Comparison of ENCODE assay signal across 9 cellular contexts in the genomic region with DNA sequence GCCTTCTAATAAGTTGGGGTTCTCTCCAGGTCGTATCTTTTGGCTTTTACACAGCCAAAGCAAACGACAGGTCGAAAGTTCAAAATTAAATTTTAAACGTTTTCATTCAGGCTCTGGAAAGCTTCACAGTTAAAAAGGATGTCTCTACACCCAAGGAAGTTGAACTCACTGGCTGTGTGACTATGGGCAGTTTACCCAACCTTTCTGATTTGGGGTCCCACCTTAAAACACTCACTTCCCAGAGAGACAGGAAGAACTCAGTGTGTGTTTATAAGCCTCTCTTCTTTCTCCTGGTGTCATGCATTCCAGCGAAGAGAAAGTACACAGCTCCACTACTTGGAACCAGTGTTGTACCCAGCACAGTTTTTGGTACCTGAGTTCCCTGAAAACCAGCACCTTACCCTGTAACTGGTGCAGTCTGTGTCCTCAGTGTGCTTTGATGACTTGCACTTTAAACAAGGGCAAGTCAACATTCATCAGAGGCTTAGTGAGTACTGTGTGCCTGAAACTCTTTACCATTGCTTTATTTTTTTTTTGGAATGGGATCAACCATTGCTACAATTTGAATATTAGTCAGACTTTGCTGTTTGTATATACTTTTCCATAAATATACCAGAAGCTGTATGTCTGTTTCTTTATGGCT. TPM values are rescaled to one million over a fixed set of nuclear protein-coding genes. Genes with fewer than 3 reads are reported as not detected.
DNase-seq lines count a peak whose midpoint lies in the region; ATAC-seq and TF ChIP-seq lines count a peak whose summit lies in the region.
"Had no signal": no experiment of that assay in that cellular context is flagged by ENCODE, and none has a peak within 500 bp of the region (broad histone marks: within the 10 kb centered on the region; RNA-seq: fewer than 3 reads in every experiment).

No MANE protein-coding gene starts in this region.

- H3K9me3 ChIP-seq in CD4-positive, CD25-positive, alpha-beta regulatory T cell (ENCODE audit: control insufficient read depth in 2 of 2, low read length in 2 of 2), result no peaks in the 10 kb centered on the region
- H3K9me3 ChIP-seq in HUES64 (ENCODE audit: insufficient read depth, low read depth, low read length), result no peaks in the 10 kb centered on the region
- H3K9me3 ChIP-seq: upper lobe of right lung had no signal

- WGBS in HUES64, result 72% methylated on average over 5 of the region's 5 CpGs

- peak overlapping the region; percentile 41; the same call in 1 of the 2 replicates for H3K9ac ChIP-seq in HUES64 (ENCODE audit: low read depth, low read length)

- H3K4me1 ChIP-seq in CD4-positive, CD25-positive, alpha-beta regulatory T cell (ENCODE audit: control insufficient read depth, insufficient read depth, low read length, poor library complexity, severe bottlenecking), result peaks cover 28% of the 10 kb centered on the region
- H3K4me1 ChIP-seq in HUES64 (ENCODE audit: insufficient read depth, low read length), result peaks cover 12% of the 10 kb centered on the region; the same call in 1 of the 2 replicates

- H3K36me3 ChIP-seq in CD4-positive, CD25-positive, alpha-beta regulatory T cell (ENCODE audit: control insufficient read depth, insufficient read depth, low read length), result peaks cover 10% of the 10 kb centered on the region
- H3K36me3 ChIP-seq in HUES64 (ENCODE audit: insufficient read depth, low read length), result peaks cover 25% of the 10 kb centered on the region

- H3K27me3 ChIP-seq in CD4-positive, CD25-positive, alpha-beta regulatory T cell (ENCODE audit: control insufficient read depth, insufficient read depth, low read length), result no peaks in the 10 kb centered on the region
- H3K27me3 ChIP-seq in HUES64 (ENCODE audit: insufficient read depth, low read length), result no peaks in the 10 kb centered on the region
- H3K27me3 ChIP-seq: upper lobe of right lung had no signal

- no peak overlapping the region for H3K4me3 ChIP-seq in CD4-positive, CD25-positive, alpha-beta regulatory T cell (ENCODE audit: low read depth, low read length)
- peak overlapping the region; percentile 98 for H3K4me3 ChIP-seq in HUES64 (ENCODE audit: low read length)

- H3K27ac ChIP-seq in CD4-positive, CD25-positive, alpha-beta regulatory T cell (ENCODE audit: insufficient read depth, low read length, poor library complexity, severe bottlenecking), result no peak overlapping the region
- no peak overlapping the region for H3K27ac ChIP-seq in HUES64 (ENCODE audit: low read depth, low read length)
- H3K27ac ChIP-seq: upper lobe of right lung had no signal

- H3K36me3 Mint-ChIP-seq in CD4-positive, CD25-positive, alpha-beta regulatory T cell, result peaks cover 19% of the 10 kb centered on the region
- H3K36me3 Mint-ChIP-seq in activated naive CD8-positive, alpha-beta T cell treated with anti-CD3 and anti-CD28 coated beads, Interleukin-2, amount 50 U/mL, for 24 hours (ENCODE audit: low read depth), result peaks cover 29% of the 10 kb centered on the region
- H3K36me3 Mint-ChIP-seq in mesothelial cell of epicardium, result peaks cover 9% of the 10 kb centered on the region

- peak overlapping the region in 2 of 3 donors; percentile 18 to 38 for H3K27ac Mint-ChIP-seq in CD4-positive, CD25-positive, alpha-beta regulatory T cell
- no peak overlapping the region for H3K27ac Mint-ChIP-seq in activated naive CD8-positive, alpha-beta T cell treated with anti-CD3 and anti-CD28 coated beads, Interleukin-2, amount 50 U/mL, for 24 hours
- H3K27ac Mint-ChIP-seq in mesothelial cell of epicardium, result no peak overlapping the region

- no peak for ATAC-seq in CD4-positive, CD25-positive, alpha-beta regulatory T cell (ENCODE audit: low read depth in 2 of 2)
- no peak for ATAC-seq in activated naive CD8-positive, alpha-beta T cell treated with anti-CD3 and anti-CD28 coated beads, Interleukin-2, amount 50 U/mL, for 24 hours
- no peak for ATAC-seq in GM19351 (IDR thresholded peaks at IDR 0.05; ENCODE audit: unreplicated experiment)
- ATAC-seq: upper lobe of right lung had no signal

- DNase-seq in CD4-positive, CD25-positive, alpha-beta regulatory T cell, result peak in 1 of 3 donors; percentile 85
- no peak for DNase-seq in activated naive CD8-positive, alpha-beta T cell treated with anti-CD3 and anti-CD28 coated beads, Interleukin-2, amount 50 U/mL, for 24 hours
- DNase-seq in mesothelial cell of epicardium (ENCODE audit: low spot score in 2 of 2, unreplicated experiment in 2 of 2), result no peak
- DNase-seq in NCI-H1694 treated with DMSO at 0.1 percent for 48 hours (lab: John Stamatoyannopoulos, UW), result no peak
- DNase-seq in cerebellar cortex (ENCODE audit: low spot score), result no peak
- DNase-seq in GM19240 (ENCODE audit: insufficient read length, low spot score), result no peak
- DNase-seq: upper lobe of right lung had no signal

- no peak for TF ChIP-seq CTCF in mesothelial cell of epicardium (IDR thresholded peaks at IDR 0.05; ENCODE audit: unreplicated experiment)

- peaks cover 6 to 51% (median 28%) of the 10 kb centered on the region in 4 donors for H3K4me1 Mint-ChIP-seq in CD4-positive, CD25-positive, alpha-beta regulatory T cell
- peaks cover 38% of the 10 kb centered on the region for H3K4me1 Mint-ChIP-seq in activated naive CD8-positive, alpha-beta T cell treated with anti-CD3 and anti-CD28 coated beads, Interleukin-2, amount 50 U/mL, for 24 hours
- peaks cover 13% of the 10 kb centered on the region for H3K4me1 Mint-ChIP-seq in mesothelial cell of epicardium

- H3K27me3 Mint-ChIP-seq in CD4-positive, CD25-positive, alpha-beta regulatory T cell, result no peaks in the 10 kb centered on the region
- no peaks in the 10 kb centered on the region for H3K27me3 Mint-ChIP-seq in activated naive CD8-positive, alpha-beta T cell treated with anti-CD3 and anti-CD28 coated beads, Interleukin-2, amount 50 U/mL, for 24 hours
- no peaks in the 10 kb centered on the region for H3K27me3 Mint-ChIP-seq in mesothelial cell of epicardium (ENCODE audit: low read depth)

- H3K9me3 Mint-ChIP-seq in CD4-positive, CD25-positive, alpha-beta regulatory T cell, result no peaks in the 10 kb centered on the region
- no peaks in the 10 kb centered on the region for H3K9me3 Mint-ChIP-seq in activated naive CD8-positive, alpha-beta T cell treated with anti-CD3 and anti-CD28 coated beads, Interleukin-2, amount 50 U/mL, for 24 hours
- no peaks in the 10 kb centered on the region for H3K9me3 Mint-ChIP-seq in mesothelial cell of epicardium

- peak overlapping the region; percentile 71 to 99 (median 75) for H3K4me3 Mint-ChIP-seq in CD4-positive, CD25-positive, alpha-beta regulatory T cell
- peak overlapping the region; percentile 99 for H3K4me3 Mint-ChIP-seq in activated naive CD8-positive, alpha-beta T cell treated with anti-CD3 and anti-CD28 coated beads, Interleukin-2, amount 50 U/mL, for 24 hours
- H3K4me3 Mint-ChIP-seq in mesothelial cell of epicardium, result peak overlapping the region; percentile 57

RNA-seq across cellular contexts. Expression of a gene that starts 1.7 kb away (rescaled TPM):
- 5.3 TPM for total RNA-seq in CD4-positive, CD25-positive, alpha-beta regulatory T cell
- polyA plus RNA-seq in CD4-positive, CD25-positive, alpha-beta regulatory T cell, result 1 to 10 TPM; 6.1 to 9.5 (median 7.7) TPM
- polyA plus RNA-seq in HUES64 (2013, experiment 1 of 2), result 17.1 TPM
- 18.0 TPM for polyA plus RNA-seq in HUES64 (2013, experiment 2 of 2)
- 12.0 to 12.8 TPM (median 12.7 TPM) in 3 replicates for total RNA-seq in mesothelial cell of epicardium

RNA-seq across cellular contexts. Expression of a gene that starts 2.1 kb away (rescaled TPM):
- total RNA-seq in CD4-positive, CD25-positive, alpha-beta regulatory T cell, result 60.4 TPM
- 10 to 100 TPM; 26.0 to 36.0 (median 26.4) TPM for polyA plus RNA-seq in CD4-positive, CD25-positive, alpha-beta regulatory T cell
- 69.3 TPM for polyA plus RNA-seq in HUES64 (2013, experiment 1 of 2)
- polyA plus RNA-seq in HUES64 (2013, experiment 2 of 2), result 57.9 TPM
- 72.6 to 75.4 TPM (median 74.4 TPM) in 3 replicates for total RNA-seq in mesothelial cell of epicardium

Comparison
In these comparisons a context has a peak if more than half of its experiments do, and no peak if none do; other contexts are left out.
1. H3K27ac Mint-ChIP-seq: peak in CD4-positive, CD25-positive, alpha-beta regulatory T cell (2 of 3); none in activated naive CD8-positive, alpha-beta T cell treated with anti-CD3 and anti-CD28 coated beads, Interleukin-2, amount 50 U/mL, for 24 hours (single experiment) and mesothelial cell of epicardium (single experiment).
2. Peak in every context shown above with its lines, with median percentiles within 50 percentile points of each other: H3K4me3 Mint-ChIP-seq.